1 cellular context compared by ENCODE assay signal in the genomic region with DNA sequence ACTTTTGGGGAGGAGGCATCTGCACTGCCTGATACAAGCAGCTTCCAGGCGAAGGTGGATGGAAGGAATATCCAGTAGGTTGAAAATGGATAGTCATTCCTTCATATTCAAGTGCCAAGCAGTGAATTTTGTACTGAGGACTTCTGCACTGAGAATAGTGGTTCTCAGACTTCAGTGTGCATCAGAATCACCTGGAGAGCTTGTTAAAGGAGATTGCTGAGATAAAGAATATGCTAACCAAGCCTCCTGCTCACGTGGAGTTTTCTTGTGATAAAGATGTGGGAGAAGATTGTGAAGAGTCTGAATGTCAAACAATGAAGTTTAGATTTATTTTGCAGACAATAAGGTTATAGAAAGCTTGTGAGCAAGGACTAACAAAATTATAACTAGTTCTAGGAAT.
TF ChIP-seq lines count a peak whose summit lies in the region.

No MANE protein-coding gene starts in this region.

TF ChIP-seq in A549, 52 proteins besides CTCF, POLR2A, EP300 and RAD21 (continued from another document):
- TF ChIP-seq, protein P1, sequence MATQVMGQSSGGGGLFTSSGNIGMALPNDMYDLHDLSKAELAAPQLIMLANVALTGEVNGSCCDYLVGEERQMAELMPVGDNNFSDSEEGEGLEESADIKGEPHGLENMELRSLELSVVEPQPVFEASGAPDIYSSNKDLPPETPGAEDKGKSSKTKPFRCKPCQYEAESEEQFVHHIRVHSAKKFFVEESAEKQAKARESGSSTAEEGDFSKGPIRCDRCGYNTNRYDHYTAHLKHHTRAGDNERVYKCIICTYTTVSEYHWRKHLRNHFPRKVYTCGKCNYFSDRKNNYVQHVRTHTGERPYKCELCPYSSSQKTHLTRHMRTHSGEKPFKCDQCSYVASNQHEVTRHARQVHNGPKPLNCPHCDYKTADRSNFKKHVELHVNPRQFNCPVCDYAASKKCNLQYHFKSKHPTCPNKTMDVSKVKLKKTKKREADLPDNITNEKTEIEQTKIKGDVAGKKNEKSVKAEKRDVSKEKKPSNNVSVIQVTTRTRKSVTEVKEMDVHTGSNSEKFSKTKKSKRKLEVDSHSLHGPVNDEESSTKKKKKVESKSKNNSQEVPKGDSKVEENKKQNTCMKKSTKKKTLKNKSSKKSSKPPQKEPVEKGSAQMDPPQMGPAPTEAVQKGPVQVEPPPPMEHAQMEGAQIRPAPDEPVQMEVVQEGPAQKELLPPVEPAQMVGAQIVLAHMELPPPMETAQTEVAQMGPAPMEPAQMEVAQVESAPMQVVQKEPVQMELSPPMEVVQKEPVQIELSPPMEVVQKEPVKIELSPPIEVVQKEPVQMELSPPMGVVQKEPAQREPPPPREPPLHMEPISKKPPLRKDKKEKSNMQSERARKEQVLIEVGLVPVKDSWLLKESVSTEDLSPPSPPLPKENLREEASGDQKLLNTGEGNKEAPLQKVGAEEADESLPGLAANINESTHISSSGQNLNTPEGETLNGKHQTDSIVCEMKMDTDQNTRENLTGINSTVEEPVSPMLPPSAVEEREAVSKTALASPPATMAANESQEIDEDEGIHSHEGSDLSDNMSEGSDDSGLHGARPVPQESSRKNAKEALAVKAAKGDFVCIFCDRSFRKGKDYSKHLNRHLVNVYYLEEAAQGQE (IDR thresholded peaks at IDR 0.05), result no peak
- TF ChIP-seq, protein P2, sequence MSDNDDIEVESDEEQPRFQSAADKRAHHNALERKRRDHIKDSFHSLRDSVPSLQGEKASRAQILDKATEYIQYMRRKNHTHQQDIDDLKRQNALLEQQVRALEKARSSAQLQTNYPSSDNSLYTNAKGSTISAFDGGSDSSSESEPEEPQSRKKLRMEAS (IDR thresholded peaks at IDR 0.05), result no peak
- TF ChIP-seq MAFK (IDR thresholded peaks at IDR 0.05; ENCODE audit: partially characterized antibody), result no peak
- TF ChIP-seq ZFP36 (IDR thresholded peaks at IDR 0.05; ENCODE audit: borderline replicate concordance, partially characterized antibody), result no peak
